ENCODE assay signal across 15 cellular contexts in genomic region chrX:150476183-150476699, GRCh38.
A peak's percentile ranks its signal among the peaks of the same experiment; 100 is the strongest.
DNase-seq lines count a peak whose midpoint lies in the region; ATAC-seq and TF ChIP-seq lines count a peak whose summit lies in the region.
"Had no signal": no experiment of that assay in that cellular context is flagged by ENCODE, and none has a peak within 500 bp of the region (broad histone marks: within the 10 kb centered on the region; RNA-seq: fewer than 3 reads in every experiment).

No MANE protein-coding gene starts in this region.

- CTCF ChIA-PET in PC-9 (lab: Charles Lee) = no interaction called here

- H3K4me2 ChIP-seq in BLaER1 (peak overlapping the region; percentile 83; the same call in 1 of the 2 replicates), PC-9 (no peak overlapping the region)

- H3K9me3 ChIP-seq in BLaER1 (no peaks in the 10 kb centered on the region), PC-9 (ENCODE audit: insufficient read depth, low read depth) (no peaks in the 10 kb centered on the region), adrenal gland (replicated peaks in 1 of 3) (no peaks in the 10 kb centered on the region)
- H3K9me3 ChIP-seq: psoas muscle, SJSA1 had no signal

- no peaks in the 10 kb centered on the region for H4K20me1 ChIP-seq in BLaER1
- H4K20me1 ChIP-seq in PC-9 (ENCODE audit: insufficient read depth) = no peaks in the 10 kb centered on the region

- POLR2A ChIA-PET in PC-9 (lab: Charles Lee; ENCODE audit: unreplicated experiment) = no interaction called here

- H3K27ac Mint-ChIP-seq in type B pancreatic cell = no peak overlapping the region
- H3K27ac Mint-ChIP-seq in effector memory CD8-positive, alpha-beta T cell = no peak overlapping the region

- no peaks in the 10 kb centered on the region for H3K79me2 ChIP-seq in PC-9 (ENCODE audit: low read depth)

- H3K36me3 ChIP-seq in BLaER1 = no peaks in the 10 kb centered on the region
- no peaks in the 10 kb centered on the region for H3K36me3 ChIP-seq in PC-9 (ENCODE audit: low read depth)
- no peaks in the 10 kb centered on the region for H3K36me3 ChIP-seq in adrenal gland (replicated peaks in 1 of 2)
- H3K36me3 ChIP-seq: SJSA1 had no signal

- H3K4me1 ChIP-seq in BLaER1 = peaks cover 70% of the 10 kb centered on the region
- peaks cover 9% of the 10 kb centered on the region; the same call in 1 of the 2 replicates for H3K4me1 ChIP-seq in PC-9 (replicated peaks; ENCODE audit: insufficient read depth)
- no peaks in the 10 kb centered on the region for H3K4me1 ChIP-seq in adrenal gland (replicated peaks in 1 of 2)
- H3K4me1 ChIP-seq: SJSA1 had no signal

- no peak overlapping the region for H2AFZ ChIP-seq in PC-9

- peak; percentile 9 for DNase-seq in AG08395 (ENCODE audit: low spot score)
- DNase-seq in PC-9 = no peak
- DNase-seq in fibroblast of mammary gland (ENCODE audit: low read depth) = peak; percentile 59
- no peak for DNase-seq in type B pancreatic cell (ENCODE audit: extremely low spot score, unreplicated experiment)
- DNase-seq in dorsolateral prefrontal cortex = no peak
- DNase-seq in adrenal gland = no peak
- no peak for DNase-seq in effector memory CD8-positive, alpha-beta T cell
- DNase-seq: activated CD8-positive, alpha-beta memory T cell treated with anti-CD3 and anti-CD28 coated beads for 24 hours; CD4-positive, CD25-positive, alpha-beta regulatory T cell; cerebellar nuclear complex; left colon; psoas muscle had no signal

- no TSS peak for BruUV-seq in PC-9 (replicated peaks; lab: Mats Ljungman, UMichigan)

- intact Hi-C loops in PC-9 (cut with micrococcal nuclease; ENCODE audit: unreplicated experiment) (no loop called here), dorsolateral prefrontal cortex (cut with DNase I) (no loop called here), adrenal gland (cut with DNase I) (loop anchor here in 1 of 2 donors (10.0 kb wide), 1 partner anchor 101 kb away; no protein-coding TSS in a partner anchor)

- H3K9me3 Mint-ChIP-seq in type B pancreatic cell = no peaks in the 10 kb centered on the region
- H3K9me3 Mint-ChIP-seq in effector memory CD8-positive, alpha-beta T cell = no peaks in the 10 kb centered on the region
- H3K9me3 Mint-ChIP-seq: CD4-positive, CD25-positive, alpha-beta regulatory T cell had no signal

- 74 to 95% (median 78%) methylated on average over 4 to 6 of the region's 6 CpGs for WGBS in adrenal gland, 4 donors

- no peaks in the 10 kb centered on the region for H3K27me3 ChIP-seq in BLaER1
- H3K27me3 ChIP-seq in PC-9 (ENCODE audit: insufficient read depth, low read depth) = no peaks in the 10 kb centered on the region
- peaks cover 0 to 58% (median 10%) of the 10 kb centered on the region in 45 donors for H3K27me3 ChIP-seq in dorsolateral prefrontal cortex
- peaks cover 7% of the 10 kb centered on the region for H3K27me3 ChIP-seq in adrenal gland
- H3K27me3 ChIP-seq: SJSA1 had no signal

- no peaks in the 10 kb centered on the region for H3F3A ChIP-seq in PC-9 (ENCODE audit: insufficient read depth, low read depth)

- H3K4me3 Mint-ChIP-seq in type B pancreatic cell = no peak overlapping the region
- H3K4me3 Mint-ChIP-seq in effector memory CD8-positive, alpha-beta T cell = no peak overlapping the region

- no peak overlapping the region for H3K9ac ChIP-seq in BLaER1

- ATAC-seq in effector memory CD8-positive, alpha-beta T cell (replicated peaks) = no peak
- ATAC-seq: left colon had no signal

- no peaks in the 10 kb centered on the region for H3K36me3 Mint-ChIP-seq in type B pancreatic cell
- peaks cover 3% of the 10 kb centered on the region for H3K36me3 Mint-ChIP-seq in effector memory CD8-positive, alpha-beta T cell (ENCODE audit: insufficient read depth)
- H3K36me3 Mint-ChIP-seq: CD4-positive, CD25-positive, alpha-beta regulatory T cell had no signal

- H3K4me3 ChIP-seq in BLaER1 = no peak overlapping the region
- H3K4me3 ChIP-seq in PC-9 = no peak overlapping the region
- no peak overlapping the region for H3K4me3 ChIP-seq in fibroblast of mammary gland (ENCODE audit: control insufficient read depth, low read depth, low read length)
- no peak overlapping the region for H3K4me3 ChIP-seq in dorsolateral prefrontal cortex
- no peak overlapping the region for H3K4me3 ChIP-seq in adrenal gland
- H3K4me3 ChIP-seq: psoas muscle, SJSA1 had no signal

- no peaks in the 10 kb centered on the region for H3K9me2 ChIP-seq in PC-9 (ENCODE audit: insufficient read depth)

- TF ChIP-seq POLR2A in adrenal gland (IDR thresholded peaks at IDR 0.05) = no peak

- TF ChIP-seq CTCF in PC-9 (conservative IDR thresholded peaks at IDR 0.05) (no peak), fibroblast of mammary gland (conservative IDR thresholded peaks at IDR 0.05; ENCODE audit: control insufficient read depth, insufficient read depth, low read depth, low read length) (no peak), type B pancreatic cell (conservative IDR thresholded peaks at IDR 0.05) (no peak), dorsolateral prefrontal cortex (IDR thresholded peaks at IDR 0.05 in 54 of 56, conservative IDR thresholded peaks at IDR 0.05 in 2 of 56; ENCODE audit: low read depth in 1 of 56, partially characterized antibody in 56 of 56) (no peak), adrenal gland (IDR thresholded peaks at IDR 0.05) (no peak)

- no peak overlapping the region for H3K27ac ChIP-seq in BLaER1
- H3K27ac ChIP-seq in PC-9 = peak overlapping the region; percentile 21; the same call in 1 of the 2 replicates
- peak overlapping the region in 2 of 59 donors; percentile 13 to 25 for H3K27ac ChIP-seq in dorsolateral prefrontal cortex
- H3K27ac ChIP-seq in adrenal gland = no peak overlapping the region
- H3K27ac ChIP-seq: psoas muscle, SJSA1, VCaP had no signal

- no peaks in the 10 kb centered on the region for H3K4me1 Mint-ChIP-seq in type B pancreatic cell (ENCODE audit: unreplicated experiment)
- peaks cover 0 to 6% of the 10 kb centered on the region in 2 donors for H3K4me1 Mint-ChIP-seq in effector memory CD8-positive, alpha-beta T cell (ENCODE audit: low read depth in 2 of 2)

- no peaks in the 10 kb centered on the region for H3K27me3 Mint-ChIP-seq in type B pancreatic cell
- no peaks in the 10 kb centered on the region for H3K27me3 Mint-ChIP-seq in effector memory CD8-positive, alpha-beta T cell
- H3K27me3 Mint-ChIP-seq: CD4-positive, CD25-positive, alpha-beta regulatory T cell had no signal

Comparison
In these comparisons a context has a peak if more than half of its experiments do, and no peak if none do; other contexts are left out.
1. DNase-seq: peak in AG08395 (single experiment) and fibroblast of mammary gland (single experiment); none in PC-9 (0 of 2), type B pancreatic cell (single experiment), dorsolateral prefrontal cortex (0 of 10), adrenal gland (0 of 7) and effector memory CD8-positive, alpha-beta T cell (0 of 3).